ENCODE assay signal across 9 cellular contexts in genomic region chr19:48613852-48614435, GRCh38. TPM values are rescaled to one million over a fixed set of nuclear protein-coding genes. Genes with fewer than 3 reads are reported as not detected.
DNase-seq lines count a peak whose midpoint lies in the region; ATAC-seq and TF ChIP-seq lines count a peak whose summit lies in the region.
"Had no signal": no experiment of that assay in that cellular context is flagged by ENCODE, and none has a peak within 500 bp of the region (broad histone marks: within the 10 kb centered on the region; RNA-seq: fewer than 3 reads in every experiment).

No MANE protein-coding gene starts in this region.

- no peaks in the 10 kb centered on the region for H3K9me3 Mint-ChIP-seq in activated CD8-positive, alpha-beta memory T cell treated with anti-CD3 and anti-CD28 coated beads, Interleukin-2, amount 10 ng/mL, durations not matched to agents 7 days and 5 days (ENCODE audit: low read depth)
- no peaks in the 10 kb centered on the region for H3K9me3 Mint-ChIP-seq in stimulated activated naive CD8-positive, alpha-beta T cell treated with anti-CD3 and anti-CD28 coated beads, Interleukin-15, Interleukin-2, amounts not matched to agents 100 ng/mL and 50 ng/mL, for 24 hours

- H3K27me3 ChIP-seq in iPS-15b (ENCODE audit: control insufficient read depth, insufficient read depth, low read length), result no peaks in the 10 kb centered on the region

- H3K4me3 ChIP-seq in iPS-15b (ENCODE audit: low read depth, low read length), result peak overlapping the region; percentile 27

- H3K27me3 Mint-ChIP-seq in activated CD8-positive, alpha-beta memory T cell treated with anti-CD3 and anti-CD28 coated beads, Interleukin-2, amount 10 ng/mL, durations not matched to agents 7 days and 5 days, result no peaks in the 10 kb centered on the region
- no peaks in the 10 kb centered on the region for H3K27me3 Mint-ChIP-seq in stimulated activated naive CD8-positive, alpha-beta T cell treated with anti-CD3 and anti-CD28 coated beads, Interleukin-15, Interleukin-2, amounts not matched to agents 100 ng/mL and 50 ng/mL, for 24 hours

- H3K4me3 Mint-ChIP-seq in activated CD8-positive, alpha-beta memory T cell treated with anti-CD3 and anti-CD28 coated beads, Interleukin-2, amount 10 ng/mL, durations not matched to agents 7 days and 5 days, result no peak overlapping the region
- H3K4me3 Mint-ChIP-seq in stimulated activated naive CD8-positive, alpha-beta T cell treated with anti-CD3 and anti-CD28 coated beads, Interleukin-15, Interleukin-2, amounts not matched to agents 100 ng/mL and 50 ng/mL, for 24 hours, result no peak overlapping the region

- H3K36me3 Mint-ChIP-seq in activated CD8-positive, alpha-beta memory T cell treated with anti-CD3 and anti-CD28 coated beads, Interleukin-2, amount 10 ng/mL, durations not matched to agents 7 days and 5 days, result peaks cover 35% of the 10 kb centered on the region
- H3K36me3 Mint-ChIP-seq in stimulated activated naive CD8-positive, alpha-beta T cell treated with anti-CD3 and anti-CD28 coated beads, Interleukin-15, Interleukin-2, amounts not matched to agents 100 ng/mL and 50 ng/mL, for 24 hours (ENCODE audit: low read depth), result peaks cover 49% of the 10 kb centered on the region

- H3K27ac Mint-ChIP-seq in activated CD8-positive, alpha-beta memory T cell treated with anti-CD3 and anti-CD28 coated beads, Interleukin-2, amount 10 ng/mL, durations not matched to agents 7 days and 5 days, result no peak overlapping the region
- peak overlapping the region; percentile 66 for H3K27ac Mint-ChIP-seq in stimulated activated naive CD8-positive, alpha-beta T cell treated with anti-CD3 and anti-CD28 coated beads, Interleukin-15, Interleukin-2, amounts not matched to agents 100 ng/mL and 50 ng/mL, for 24 hours

- peaks cover 22% of the 10 kb centered on the region for H3K4me1 ChIP-seq in iPS-15b (ENCODE audit: control insufficient read depth, insufficient read depth, low read length)

- peak; percentile 76 for DNase-seq in activated CD8-positive, alpha-beta memory T cell treated with anti-CD3 and anti-CD28 coated beads for 24 hours
- no peak for DNase-seq in activated CD8-positive, alpha-beta memory T cell treated with anti-CD3 and anti-CD28 coated beads, Interleukin-2, amount 10 ng/mL, durations not matched to agents 7 days and 5 days
- DNase-seq in MV-4-11 (lab: John Stamatoyannopoulos, UW), result no peak
- no peak for DNase-seq in NCI-H524 treated with DMSO at 0.1 percent for 48 hours (lab: John Stamatoyannopoulos, UW)
- DNase-seq in hypothalamus (lab: John Stamatoyannopoulos, UW), result no peak

- peaks cover 23% of the 10 kb centered on the region for H3K4me1 Mint-ChIP-seq in activated CD8-positive, alpha-beta memory T cell treated with anti-CD3 and anti-CD28 coated beads, Interleukin-2, amount 10 ng/mL, durations not matched to agents 7 days and 5 days
- peaks cover 32% of the 10 kb centered on the region for H3K4me1 Mint-ChIP-seq in stimulated activated naive CD8-positive, alpha-beta T cell treated with anti-CD3 and anti-CD28 coated beads, Interleukin-15, Interleukin-2, amounts not matched to agents 100 ng/mL and 50 ng/mL, for 24 hours (ENCODE audit: low read depth)

- ATAC-seq in activated CD8-positive, alpha-beta memory T cell treated with anti-CD3 and anti-CD28 coated beads, Interleukin-2, amount 10 ng/mL, durations not matched to agents 7 days and 5 days, result no peak

- TF ChIP-seq CTCF in VCaP (conservative IDR thresholded peaks at IDR 0.05), result no peak

- peaks cover 41% of the 10 kb centered on the region for H3K36me3 ChIP-seq in iPS-15b (ENCODE audit: control insufficient read depth, insufficient read depth, low read length)

- H3K9ac ChIP-seq in iPS-15b (ENCODE audit: low read depth, low read length), result peak overlapping the region; percentile 90

- CTCF ChIA-PET in activated CD8-positive, alpha-beta memory T cell treated with anti-CD3 and anti-CD28 coated beads, Interleukin-2, amount 10 ng/mL, durations not matched to agents 7 days and 5 days (lab: Charles Lee), result interaction anchor here (1.6 kb wide), 1 partner anchor 25 kb away, joined by 3 read pairs; no protein-coding TSS in a partner anchor

- H3K27ac ChIP-seq in VCaP, result peak overlapping the region; percentile 90

- no peaks in the 10 kb centered on the region for H3K9me3 ChIP-seq in iPS-15b (ENCODE audit: control insufficient read depth, insufficient read depth, low read length)

RNA-seq across cellular contexts. Expression of gene FAM83E, which starts 0.9 kb away (rescaled TPM):
- 1 to 10 TPM; 2.8 to 4.1 TPM for total RNA-seq in activated CD8-positive, alpha-beta memory T cell treated with anti-CD3 and anti-CD28 coated beads, Interleukin-2, amount 10 ng/mL, durations not matched to agents 7 days and 5 days

RNA-seq across cellular contexts. Expression of gene RPL18, which starts 5.0 kb away (rescaled TPM):
- total RNA-seq in activated CD8-positive, alpha-beta memory T cell treated with anti-CD3 and anti-CD28 coated beads, Interleukin-2, amount 10 ng/mL, durations not matched to agents 7 days and 5 days, result 1,000 to 10,000 TPM; 1,413 to 1,465 TPM

RNA-seq across cellular contexts. Expression of gene SPHK2, which starts 5.4 kb away (rescaled TPM):
- total RNA-seq in activated CD8-positive, alpha-beta memory T cell treated with anti-CD3 and anti-CD28 coated beads, Interleukin-2, amount 10 ng/mL, durations not matched to agents 7 days and 5 days, result 10 to 100 TPM; 37.3 to 43.4 TPM

RNA-seq across cellular contexts. Expression of gene SPACA4, which starts 7.4 kb away (rescaled TPM):
- total RNA-seq in activated CD8-positive, alpha-beta memory T cell treated with anti-CD3 and anti-CD28 coated beads, Interleukin-2, amount 10 ng/mL, durations not matched to agents 7 days and 5 days, result not detected
- total RNA-seq: T-helper 2 cell treated with Interferon-gamma antibody and Interleukin-4, amounts not matched to agents 100 ng/mL and 5 ng/mL, for 36 hours had no signal

RNA-seq across cellular contexts. Expression of gene DBP, which starts 23.2 kb away (rescaled TPM):
- total RNA-seq in activated CD8-positive, alpha-beta memory T cell treated with anti-CD3 and anti-CD28 coated beads, Interleukin-2, amount 10 ng/mL, durations not matched to agents 7 days and 5 days, result 10 to 100 TPM; 11.3 to 18.0 TPM
